ENCODE assay signal across 25 cellular contexts in genomic region chr12:87001102-87001501, GRCh38.
"Had no signal": no experiment of that assay in that cellular context is flagged by ENCODE, and none has a peak within 500 bp of the region (broad histone marks: within the 10 kb centered on the region; RNA-seq: fewer than 3 reads in every experiment).

No MANE protein-coding gene starts in this region.

- H3K27me3 ChIP-seq: colonic mucosa, dorsolateral prefrontal cortex, esophagus muscularis mucosa, esophagus squamous epithelium, foreskin keratinocyte, gastrocnemius medialis, gastroesophageal sphincter, heart left ventricle, heart right ventricle had no signal

- H3K27ac ChIP-seq: colonic mucosa, coronary artery, dorsolateral prefrontal cortex, epithelial cell of prostate, esophagus muscularis mucosa, esophagus squamous epithelium, foreskin keratinocyte, gastrocnemius medialis, gastroesophageal sphincter, heart left ventricle, heart right ventricle had no signal

- H3K36me3 ChIP-seq: colonic mucosa, esophagus muscularis mucosa, esophagus squamous epithelium, gastrocnemius medialis, gastroesophageal sphincter, heart left ventricle, heart right ventricle had no signal

- H3K9me3 ChIP-seq: colonic mucosa, esophagus muscularis mucosa, esophagus squamous epithelium, gastrocnemius medialis had no signal

- H3K4me1 ChIP-seq: colonic mucosa, esophagus muscularis mucosa, esophagus squamous epithelium, foreskin keratinocyte, gastrocnemius medialis, gastroesophageal sphincter, heart left ventricle, heart right ventricle had no signal

- DNase-seq: colonic mucosa; cortex of kidney; dermis blood vessel endothelial cell; dorsolateral prefrontal cortex; effector CD4-positive, alpha-beta T cell; effector CD8-positive, alpha-beta T cell; effector memory CD4-positive, alpha-beta T cell; effector memory CD8-positive, alpha-beta T cell; endodermal cell; erythroblast; esophagus squamous epithelium; foreskin fibroblast; foreskin keratinocyte; foreskin melanocyte; gastrocnemius medialis; glutamatergic neuron; head of caudate nucleus; heart left ventricle; heart right ventricle had no signal

- FAIRE-seq: endothelial cell of umbilical vein had no signal

- H3K4me3 ChIP-seq: colonic mucosa, coronary artery, dorsolateral prefrontal cortex, esophagus muscularis mucosa, esophagus squamous epithelium, gastrocnemius medialis, gastroesophageal sphincter, heart left ventricle, heart right ventricle had no signal

- ATAC-seq: effector memory CD8-positive, alpha-beta T cell; esophagus mucosa; foreskin keratinocyte; gastrocnemius medialis; gastroesophageal sphincter; heart left ventricle; heart right ventricle had no signal
